In the genomic region with DNA sequence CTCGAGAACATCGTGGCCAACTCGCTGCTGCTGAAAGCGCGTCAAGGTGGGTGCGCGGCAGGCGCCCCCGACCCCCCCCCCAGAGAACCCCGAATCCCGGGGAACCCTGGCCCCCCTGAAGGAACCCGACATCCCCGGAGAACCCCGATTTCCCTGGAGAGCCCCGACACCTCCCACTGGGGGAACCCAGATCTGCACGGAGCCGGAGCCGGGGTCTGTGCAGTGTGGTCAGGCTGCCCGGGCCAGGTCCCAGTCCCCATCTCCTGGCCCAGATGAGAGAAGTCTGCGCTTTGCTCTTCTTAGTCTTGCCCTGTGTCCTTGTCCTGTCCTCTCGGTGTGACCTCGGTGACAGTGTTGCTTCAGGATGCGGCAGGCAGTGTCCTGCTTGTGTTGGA, we compare ENCODE assay signal across 8 cellular contexts. TPM values are rescaled to one million over a fixed set of nuclear protein-coding genes. Genes with fewer than 3 reads are reported as not detected.
DNase-seq lines count a peak whose midpoint lies in the region; ATAC-seq and TF ChIP-seq lines count a peak whose summit lies in the region.

No MANE protein-coding gene starts in this region.

- peaks cover 5 to 7% (median 5%) of the 10 kb centered on the region in 3 donors for H3K27me3 Mint-ChIP-seq in CD14-positive monocyte (ENCODE audit: low read depth in 3 of 3)
- H3K27me3 Mint-ChIP-seq in effector memory CD8-positive, alpha-beta T cell: no peaks in the 10 kb centered on the region
- no peaks in the 10 kb centered on the region for H3K27me3 Mint-ChIP-seq in naive B cell

- H3K27ac Mint-ChIP-seq in CD14-positive monocyte (peak overlapping the region in 3 of 7 donors; percentile 63 to 88 (median 74)), naive B cell (peak overlapping the region in 5 of 6 donors; percentile 50 to 80 (median 70))
- peak overlapping the region; percentile 42 to 94 for H3K27ac Mint-ChIP-seq in effector memory CD8-positive, alpha-beta T cell

- H3K4me1 Mint-ChIP-seq in CD14-positive monocyte: peaks cover 27% of the 10 kb centered on the region
- H3K4me1 Mint-ChIP-seq in effector memory CD8-positive, alpha-beta T cell (ENCODE audit: low read depth in 2 of 2): peaks cover 26 to 28% of the 10 kb centered on the region in 2 donors
- peaks cover 20 to 36% (median 29%) of the 10 kb centered on the region in 3 donors for H3K4me1 Mint-ChIP-seq in naive B cell

- H3K4me3 Mint-ChIP-seq in CD14-positive monocyte (peak overlapping the region; percentile 93 to 95), naive B cell (peak overlapping the region; percentile 79 to 96 (median 92))
- peak overlapping the region; percentile 83 to 86 for H3K4me3 Mint-ChIP-seq in effector memory CD8-positive, alpha-beta T cell

- H3K9me3 Mint-ChIP-seq in CD14-positive monocyte (peaks cover 0 to 2% (median 0%) of the 10 kb centered on the region in 7 donors), naive B cell (no peaks in the 10 kb centered on the region)
- no peaks in the 10 kb centered on the region for H3K9me3 Mint-ChIP-seq in effector memory CD8-positive, alpha-beta T cell

- no peak for TF ChIP-seq POLR2A in NB4 (IDR thresholded peaks at IDR 0.05; ENCODE audit: extremely low read depth, insufficient read length)

- DNase-seq in CD14-positive monocyte (ENCODE audit: low spot score) (no peak), NB4 (ENCODE audit: low read depth) (peak; percentile 49), naive B cell (peak; percentile 14), NCI-H82 (lab: John Stamatoyannopoulos, UW) (no peak), T-helper 9 cell (no peak)
- DNase-seq in effector memory CD8-positive, alpha-beta T cell: no peak
- DNase-seq in activated effector memory CD4-positive, alpha-beta T cell treated with Interleukin-2 at 50 U/mL for 16 hours: no peak

- TF ChIP-seq CTCF in CD14-positive monocyte (IDR thresholded peaks at IDR 0.05) (no peak), NB4 (IDR thresholded peaks at IDR 0.05; ENCODE audit: low read depth, low read length) (no peak)

- H3K4me3 ChIP-seq in NB4 (ENCODE audit: low read depth, low read length): peak overlapping the region; percentile 81

- intact Hi-C loops in CD14-positive monocyte (cut with micrococcal nuclease): loop anchor here (5.0 to 10.0 kb wide), 5 partner anchors 83 to 1109 kb away; a partner anchor contains a TSS

- no peak for ATAC-seq in effector memory CD8-positive, alpha-beta T cell (replicated peaks)
- ATAC-seq in naive B cell (ENCODE audit: low read depth in 2 of 2) (no peak), HG03039 (IDR thresholded peaks at IDR 0.05; ENCODE audit: unreplicated experiment) (no peak)

- peaks cover under 1 to 9% of the 10 kb centered on the region in 2 donors for H3K36me3 Mint-ChIP-seq in CD14-positive monocyte
- H3K36me3 Mint-ChIP-seq in effector memory CD8-positive, alpha-beta T cell (ENCODE audit: insufficient read depth): peaks cover 26% of the 10 kb centered on the region
- H3K36me3 Mint-ChIP-seq in naive B cell: no peaks in the 10 kb centered on the region

RNA-seq across cellular contexts. Expression of a gene that starts 0.7 kb away (rescaled TPM):
- polyA plus RNA-seq in CD14-positive monocyte (1 to 10 TPM; 1.1 to 1.2 TPM), naive B cell (ENCODE audit: low read depth in 6 of 6) (1 to 10 TPM in 2 of 6 donors, under 1 TPM in 3, not detected in 1; 0.86 to 1.8 (median 0.96) TPM)

RNA-seq across cellular contexts. Expression of a gene that starts 0.9 kb away (rescaled TPM):
- polyA plus RNA-seq in CD14-positive monocyte: 1 to 10 TPM; 3.9 to 4.3 TPM
- 10 to 100 TPM in 2 of 6 donors, 1 to 10 TPM in 3, under 1 TPM in 1; 0.73 to 17.7 (median 8.3) TPM for polyA plus RNA-seq in naive B cell (ENCODE audit: low read depth in 6 of 6)

Comparison
In these comparisons a context has a peak if more than half of its experiments do, and no peak if none do; other contexts are left out.
1. DNase-seq: peak in NB4 (single experiment) and naive B cell (single experiment); none in CD14-positive monocyte (single experiment), effector memory CD8-positive, alpha-beta T cell (0 of 3), NCI-H82 (single experiment), T-helper 9 cell (single experiment) and activated effector memory CD4-positive, alpha-beta T cell treated with Interleukin-2 at 50 U/mL for 16 hours (single experiment).
2. Peak in every context shown above with its lines, with median percentiles within 50 percentile points of each other: H3K4me3 Mint-ChIP-seq.